In the genomic region with DNA sequence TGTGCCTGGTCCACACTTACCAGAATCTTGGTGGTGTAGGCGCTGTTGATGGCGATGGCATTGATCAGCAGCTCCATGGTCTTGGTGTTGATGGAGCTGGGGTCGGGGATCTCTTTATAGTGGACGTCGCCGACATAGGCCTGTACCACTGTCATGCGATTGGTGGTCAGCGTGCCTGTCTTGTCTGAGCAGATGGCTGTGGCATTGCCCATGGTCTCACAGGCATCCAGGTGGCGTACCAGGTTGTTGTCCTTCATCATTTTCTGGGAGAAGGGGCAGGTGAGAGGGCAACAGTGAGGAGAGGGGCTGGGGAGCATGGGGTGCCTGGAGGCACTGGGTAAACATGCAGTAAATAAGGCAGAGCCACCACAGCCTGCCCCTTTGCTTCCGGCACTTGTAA, we compare ENCODE assay signal across 20 cellular contexts.
"Had no signal": no experiment of that assay in that cellular context is flagged by ENCODE, and none has a peak within 500 bp of the region (broad histone marks: within the 10 kb centered on the region; RNA-seq: fewer than 3 reads in every experiment).

No MANE protein-coding gene starts in this region.

- H3K27ac Mint-ChIP-seq: natural killer cell treated with Interleukin-12 subunit alpha and Interleukin-12 subunit beta and Interleukin-15 and Interleukin-18, amount 100 ng/mL, for 72 hours; stimulated activated naive B cell treated with anti-CD40 and anti-IgM and Interleukin-4, amounts not matched to agents 10 μg/mL and 1 μg/mL and 100 μg/mL, for 72 hours; stimulated activated naive CD8-positive, alpha-beta T cell treated with anti-CD3 and anti-CD28 coated beads, Interleukin-15, amount 100 ng/mL, for 72 hours had no signal

- H3K9ac ChIP-seq: parathyroid adenoma had no signal

- H3K4me3 Mint-ChIP-seq: natural killer cell treated with Interleukin-12 subunit alpha and Interleukin-12 subunit beta and Interleukin-15 and Interleukin-18, amount 100 ng/mL, for 72 hours; stimulated activated naive B cell treated with anti-CD40 and anti-IgM and Interleukin-4, amounts not matched to agents 10 μg/mL and 1 μg/mL and 100 μg/mL, for 72 hours; stimulated activated naive CD8-positive, alpha-beta T cell treated with anti-CD3 and anti-CD28 coated beads, Interleukin-15, amount 100 ng/mL, for 72 hours had no signal

- H3K36me3 Mint-ChIP-seq: natural killer cell treated with Interleukin-12 subunit alpha and Interleukin-12 subunit beta and Interleukin-15 and Interleukin-18, amount 100 ng/mL, for 72 hours had no signal

- H3K79me2 ChIP-seq: hepatocyte, parathyroid adenoma had no signal

- H3K27ac ChIP-seq: colonic mucosa, hepatocyte, psoas muscle, thoracic aorta, transverse colon had no signal

- H3K36me3 ChIP-seq: colonic mucosa, thoracic aorta, transverse colon had no signal

- H3K9me3 Mint-ChIP-seq: natural killer cell treated with Interleukin-12 subunit alpha and Interleukin-12 subunit beta and Interleukin-15 and Interleukin-18, amount 100 ng/mL, for 72 hours had no signal

- H3K9me3 ChIP-seq: colonic mucosa, psoas muscle, thoracic aorta, transverse colon had no signal

- H2AFZ ChIP-seq: hepatocyte, parathyroid adenoma had no signal

- H3K27me3 ChIP-seq: colonic mucosa, hepatocyte, transverse colon had no signal

- ATAC-seq: left colon; left ventricle myocardium superior; natural killer cell treated with Interleukin-12 subunit alpha and Interleukin-12 subunit beta and Interleukin-15 and Interleukin-18, amount 100 ng/mL, for 72 hours; psoas muscle; sciatic nerve; stimulated activated naive B cell treated with anti-CD40 and anti-IgM and Interleukin-4, amounts not matched to agents 10 μg/mL and 1 μg/mL and 100 μg/mL, for 72 hours; stimulated activated naive CD8-positive, alpha-beta T cell treated with anti-CD3 and anti-CD28 coated beads, Interleukin-15, amount 100 ng/mL, for 72 hours had no signal

- H3K4me1 ChIP-seq: colonic mucosa, transverse colon had no signal

- H3K4me3 ChIP-seq: colonic mucosa, hepatocyte, lung, psoas muscle, thoracic aorta, transverse colon had no signal

- H3K4me2 ChIP-seq: hepatocyte had no signal

- DNase-seq: colonic mucosa; effector CD4-positive, alpha-beta T cell; foreskin melanocyte; head of caudate nucleus; left colon; left ventricle myocardium superior; midbrain; retina; stimulated activated CD4-positive, alpha-beta T cell treated with anti-CD3 and anti-CD28 coated beads, Interleukin-2, amount 100 ng/mL, for 24 hours; stimulated activated CD4-positive, alpha-beta T cell treated with anti-CD3 and anti-CD28 coated beads, Interleukin-4, amount 100 ng/mL, for 4 hours; stimulated activated naive B cell treated with anti-CD40 and anti-IgM and Interleukin-4, amounts not matched to agents 10 μg/mL and 1 μg/mL and 100 μg/mL, for 72 hours; stimulated activated naive CD8-positive, alpha-beta T cell treated with anti-CD3 and anti-CD28 coated beads, Interleukin-15, amount 100 ng/mL, for 72 hours; transverse colon had no signal
